Comparison of ENCODE assay signal across 10 cellular contexts in the genomic region with DNA sequence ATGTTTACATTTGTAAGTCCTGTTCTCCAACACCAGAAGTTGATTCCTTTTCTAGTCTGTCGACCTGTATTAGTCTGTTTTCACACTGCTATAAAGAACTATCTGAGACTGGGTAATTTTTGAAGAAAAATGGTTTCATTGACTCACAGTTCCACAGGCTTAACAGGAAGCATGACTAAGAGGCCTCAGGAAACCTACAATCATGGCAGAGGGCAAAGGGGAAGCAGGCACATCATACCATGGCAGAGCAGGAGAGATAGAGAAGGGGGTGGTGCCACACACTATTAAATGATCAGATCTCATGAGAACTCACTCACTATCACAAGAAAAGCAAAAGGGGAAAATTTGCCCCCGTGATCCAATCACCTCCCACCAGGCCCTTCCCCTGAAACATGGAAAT.
A peak's percentile ranks its signal among the peaks of the same experiment; 100 is the strongest.
DNase-seq lines count a peak whose midpoint lies in the region; ATAC-seq and TF ChIP-seq lines count a peak whose summit lies in the region.
"Had no signal": no experiment of that assay in that cellular context is flagged by ENCODE, and none has a peak within 500 bp of the region (broad histone marks: within the 10 kb centered on the region; RNA-seq: fewer than 3 reads in every experiment).

No MANE protein-coding gene starts in this region.

- no peak for ATAC-seq in HG02623 (IDR thresholded peaks at IDR 0.05; ENCODE audit: unreplicated experiment)

- H3K36me3 ChIP-seq in mesodermal cell (ENCODE audit: control insufficient read depth, insufficient read depth, low read length) (no peaks in the 10 kb centered on the region), tibial artery (no peaks in the 10 kb centered on the region)
- H3K36me3 ChIP-seq: tibial nerve had no signal

- H3K4me3 ChIP-seq in mesodermal cell (ENCODE audit: extremely low read depth, insufficient read depth, low read length, poor library complexity, severe bottlenecking), result no peak overlapping the region
- no peak overlapping the region for H3K4me3 ChIP-seq in tibial artery
- H3K4me3 ChIP-seq: tibial nerve had no signal

- H3K27ac Mint-ChIP-seq in activated naive CD8-positive, alpha-beta T cell treated with anti-CD3 and anti-CD28 coated beads for 36 hours, result peak overlapping the region; percentile 74

- H3K27ac ChIP-seq in mesodermal cell (ENCODE audit: low read depth, low read length, severe bottlenecking) (peak overlapping the region; percentile 17), tibial artery (no peak overlapping the region)
- H3K27ac ChIP-seq: tibial nerve had no signal

- intact Hi-C loops in tibial artery (cut with DNase I; ENCODE audit: low total_unique reads), result no loop called here

- H3K36me3 Mint-ChIP-seq in activated naive CD8-positive, alpha-beta T cell treated with anti-CD3 and anti-CD28 coated beads for 36 hours, result peaks cover 1% of the 10 kb centered on the region

- no peaks in the 10 kb centered on the region for H3K27me3 Mint-ChIP-seq in activated naive CD8-positive, alpha-beta T cell treated with anti-CD3 and anti-CD28 coated beads for 36 hours

- DNase-seq in SIG-M5 treated with dmso at 0.1 percent for 504 hours (lab: John Stamatoyannopoulos, UW; ENCODE audit: unreplicated experiment) (peak; percentile 54), SIG-M5 (lab: John Stamatoyannopoulos, UW) (no peak), M059J (ENCODE audit: low read depth) (peak; percentile 90), tibial artery (no peak)
- DNase-seq in activated naive CD8-positive, alpha-beta T cell treated with anti-CD3 and anti-CD28 coated beads for 36 hours, result peak; percentile 34
- no peak for DNase-seq in activated effector memory CD4-positive, alpha-beta T cell treated with Interleukin-2 at 50 U/mL for 16 hours
- DNase-seq: NCI-H1694 had no signal

- H3K9me3 ChIP-seq in mesodermal cell (ENCODE audit: control insufficient read depth, low read length) (no peaks in the 10 kb centered on the region), tibial artery (no peaks in the 10 kb centered on the region)
- H3K9me3 ChIP-seq: tibial nerve had no signal

- H3K4me1 ChIP-seq in mesodermal cell (ENCODE audit: control insufficient read depth, insufficient read depth, low read length, poor library complexity, severe bottlenecking) (peaks cover 15% of the 10 kb centered on the region), tibial artery (peaks cover 0 to 11% (median 8%) of the 10 kb centered on the region in 4 donors)

- peaks cover 26% of the 10 kb centered on the region for H3K4me1 Mint-ChIP-seq in activated naive CD8-positive, alpha-beta T cell treated with anti-CD3 and anti-CD28 coated beads for 36 hours

- no CpG with 5 or more reads among the region's 2 CpGs for WGBS in mesodermal cell (ENCODE audit: insufficient coverage in 2 of 2), 2 experiments

- H3K9me3 Mint-ChIP-seq in activated naive CD8-positive, alpha-beta T cell treated with anti-CD3 and anti-CD28 coated beads for 36 hours, result no peaks in the 10 kb centered on the region

- H3K4me3 Mint-ChIP-seq in activated naive CD8-positive, alpha-beta T cell treated with anti-CD3 and anti-CD28 coated beads for 36 hours, result no peak overlapping the region

- no peaks in the 10 kb centered on the region for H3K27me3 ChIP-seq in tibial artery
- H3K27me3 ChIP-seq: tibial nerve had no signal

- TF ChIP-seq CTCF in tibial artery (IDR thresholded peaks at IDR 0.05), result no peak

Comparison
In these comparisons a context has a peak if more than half of its experiments do, and no peak if none do; other contexts are left out.
1. DNase-seq: peak in SIG-M5 treated with dmso at 0.1 percent for 504 hours (single experiment), M059J (single experiment) and activated naive CD8-positive, alpha-beta T cell treated with anti-CD3 and anti-CD28 coated beads for 36 hours (single experiment); none in SIG-M5 (single experiment), tibial artery (0 of 2) and activated effector memory CD4-positive, alpha-beta T cell treated with Interleukin-2 at 50 U/mL for 16 hours (single experiment).